16 cellular contexts compared by ENCODE assay signal in the genomic region with DNA sequence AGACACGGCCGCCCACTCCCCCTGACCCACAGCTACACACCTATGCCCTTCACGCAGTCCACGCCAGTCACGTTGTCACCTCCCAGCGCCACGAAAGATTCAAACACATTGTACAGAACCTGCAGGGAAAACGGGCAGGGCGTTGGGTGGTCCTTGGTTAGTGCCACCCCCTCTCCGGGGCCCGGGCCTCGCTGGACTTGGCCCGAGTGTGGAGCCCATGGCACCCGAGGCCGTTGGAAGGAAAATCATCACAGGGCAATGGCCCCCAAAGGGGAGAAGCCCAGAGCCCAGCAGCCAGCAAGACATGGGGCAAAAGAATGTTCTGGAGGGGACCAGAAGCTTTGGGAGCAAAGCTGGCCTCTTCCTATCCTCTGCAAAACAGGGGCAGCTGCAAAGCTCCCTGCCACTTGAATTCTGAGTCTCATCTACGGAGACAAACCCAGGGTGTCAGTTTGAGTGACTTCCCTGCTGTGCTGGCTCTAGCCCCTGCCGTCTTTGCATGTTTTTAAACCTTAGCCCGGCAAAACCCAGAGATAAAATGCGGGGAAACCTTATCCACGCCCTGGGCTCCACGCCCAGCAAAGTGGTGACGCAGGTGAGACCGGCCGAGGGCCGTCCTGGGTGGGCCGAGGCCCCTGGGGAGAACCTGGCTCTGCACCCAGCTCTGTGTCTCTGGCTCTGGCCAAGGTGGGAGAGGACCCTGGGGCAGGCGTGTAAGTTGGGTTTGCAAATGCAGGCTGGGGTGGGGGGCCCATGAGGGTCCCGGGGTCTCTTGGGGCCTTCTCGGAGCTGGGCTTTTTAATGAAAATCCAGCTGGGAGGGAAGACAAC.
"Had no signal": no experiment of that assay in that cellular context is flagged by ENCODE, and none has a peak within 500 bp of the region (broad histone marks: within the 10 kb centered on the region; RNA-seq: fewer than 3 reads in every experiment).

No MANE protein-coding gene starts in this region.

- H3K4me3 ChIP-seq: left ventricle myocardium inferior, right atrium auricular region, skin epidermis had no signal

- H3K27ac Mint-ChIP-seq: activated CD8-positive, alpha-beta T cell treated with anti-CD3 and anti-CD28 coated beads for 36 hours; naive B cell; type B pancreatic cell had no signal

- H3K9me3 ChIP-seq: left ventricle myocardium inferior, right atrium auricular region had no signal

- H3K4me3 Mint-ChIP-seq: activated CD8-positive, alpha-beta T cell treated with anti-CD3 and anti-CD28 coated beads for 36 hours; activated naive CD4-positive, alpha-beta T cell treated with anti-CD3 and anti-CD28 coated beads, Interleukin-2, amount 50 U/mL, for 24 hours; activated T-cell treated with anti-CD3 and anti-CD28 coated beads, Interleukin-2, amount 50 U/mL, for 4 hours; type B pancreatic cell had no signal

- DNase-seq: activated effector memory CD4-positive, alpha-beta T cell treated with Interleukin-2 at 50 U/mL for 16 hours; activated T-cell treated with anti-CD3 and anti-CD28 coated beads, Interleukin-2, amount 50 U/mL, for 4 hours; caudate nucleus; hippocampal formation; left ventricle myocardium inferior; naive B cell; stimulated activated CD4-positive, alpha-beta T cell treated with anti-CD3 and anti-CD28 coated beads, Interleukin-4, amount 100 ng/mL, for 4 hours; stimulated activated CD8-positive, alpha-beta memory T cell treated with anti-CD3 and anti-CD28 coated beads, Interleukin-4, amount 100 ng/mL, for 48 hours; stimulated activated naive CD8-positive, alpha-beta T cell treated with anti-CD3 and anti-CD28 coated beads, Interleukin-15, Interleukin-2, amounts not matched to agents 100 U/mL and 50 U/mL, for 24 hours; WERI-Rb-1 had no signal

- H3K27me3 Mint-ChIP-seq: type B pancreatic cell had no signal

- H3K36me3 ChIP-seq: left ventricle myocardium inferior, right atrium auricular region, WERI-Rb-1 had no signal

- H3K36me3 Mint-ChIP-seq: activated naive CD4-positive, alpha-beta T cell treated with anti-CD3 and anti-CD28 coated beads, Interleukin-2, amount 50 U/mL, for 24 hours; naive B cell; type B pancreatic cell had no signal

- H3K9me3 Mint-ChIP-seq: activated CD8-positive, alpha-beta T cell treated with anti-CD3 and anti-CD28 coated beads for 36 hours; activated naive CD4-positive, alpha-beta T cell treated with anti-CD3 and anti-CD28 coated beads, Interleukin-2, amount 50 U/mL, for 24 hours; activated T-cell treated with anti-CD3 and anti-CD28 coated beads, Interleukin-2, amount 50 U/mL, for 4 hours; naive B cell; type B pancreatic cell had no signal

- ATAC-seq: esophagus mucosa had no signal

- H3K27ac ChIP-seq: left ventricle myocardium inferior, right atrium auricular region, skin epidermis, WERI-Rb-1 had no signal
